In genomic region chr4:89352541-89352940, GRCh38 we compare ENCODE assay signal across 22 cellular contexts. TPM values are rescaled to one million over a fixed set of nuclear protein-coding genes. Genes with fewer than 3 reads are reported as not detected.
"Had no signal": no experiment of that assay in that cellular context is flagged by ENCODE, and none has a peak within 500 bp of the region (broad histone marks: within the 10 kb centered on the region; RNA-seq: fewer than 3 reads in every experiment).

No MANE protein-coding gene starts in this region.

- H3K27me3 Mint-ChIP-seq: T-cell had no signal

- H3K27me3 ChIP-seq: MG63 had no signal

- H3K9me3 ChIP-seq: MG63 had no signal

- H3K9ac ChIP-seq: SK-N-SH had no signal

- H3K4me3 ChIP-seq: MG63 had no signal

- H3K4me2 ChIP-seq: SK-N-SH had no signal

- H3K4me3 Mint-ChIP-seq: T-cell; T-helper 1 cell treated with Interleukin-12 subunit alpha and Interleukin-12 subunit beta and Interleukin-4 antibody, amounts not matched to agents 30 μg/mL and 1 μg/mL, for 36 hours had no signal

- H3K4me1 Mint-ChIP-seq: T-cell had no signal

- H3K27ac Mint-ChIP-seq: T-cell; T-helper 1 cell treated with Interleukin-12 subunit alpha and Interleukin-12 subunit beta and Interleukin-4 antibody, amounts not matched to agents 30 μg/mL and 1 μg/mL, for 36 hours had no signal

- H3K36me3 ChIP-seq: MG63 had no signal

- ATAC-seq: HepG2, T-cell had no signal

- DNase-seq: IMR-90, Karpas-422, KG1, MG63, NCI-H1092, NCI-H1105 treated with DMSO at 0.1 percent for 48 hours, NCI-H1417 treated with DMSO at 0.1 percent for 48 hours, NCI-H146, NCI-H1694 treated with DMSO at 0.1 percent for 48 hours, NCI-H1930, NCI-H2227 treated with DMSO at 0.1 percent for 48 hours, NCI-H446, NCI-H510A, NCI-H524 treated with DMSO at 0.1 percent for 48 hours, NCI-H774, RPMI8226, SHP77, SK-N-SH, SW 1271, T-cell had no signal

RNA-seq across cellular contexts. Expression of gene GPRIN3, which starts 44.9 kb away (rescaled TPM):
- total RNA-seq: HepG2 had no signal
- polyA plus RNA-seq: HepG2, IMR-90, SK-N-SH had no signal
